Comparison of ENCODE assay signal across 2 cellular contexts in the genomic region with DNA sequence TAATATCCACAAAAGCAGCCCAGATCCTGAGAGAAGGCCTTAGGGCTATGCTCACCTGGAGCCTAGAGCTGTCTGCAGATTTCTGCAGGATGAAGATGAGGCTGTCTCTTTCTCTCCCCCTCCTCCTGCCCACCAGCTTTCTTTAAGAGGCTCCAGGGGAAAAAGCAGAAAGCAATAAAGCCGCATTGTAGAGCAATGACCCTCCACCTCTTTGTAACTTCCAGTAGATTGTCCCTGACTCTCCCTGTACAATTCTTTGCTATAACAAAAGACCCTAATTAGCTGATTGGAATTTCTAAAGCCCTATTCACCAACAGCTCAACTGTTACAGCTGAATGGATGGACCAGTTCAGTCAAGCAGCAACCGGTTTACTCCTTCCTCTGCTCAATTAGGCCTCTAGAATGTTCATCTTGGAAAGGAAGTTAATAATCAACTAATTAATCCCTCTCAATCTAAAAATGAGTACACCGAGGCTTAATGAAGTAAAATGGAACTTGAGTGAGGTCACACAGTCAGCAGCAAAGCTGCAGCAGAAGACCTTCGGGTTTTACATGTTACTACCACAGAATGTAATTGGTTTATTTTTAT.
TF ChIP-seq lines count a peak whose summit lies in the region.

No MANE protein-coding gene starts in this region.

TF ChIP-seq in HepG2, 621 proteins besides CTCF, POLR2A, EP300 and RAD21 (continues in another document):
- no peak for TF ChIP-seq MTERF4 (CRISPR knock-in tag; IDR thresholded peaks at IDR 0.05)
- no peak for TF ChIP-seq MYNN (CRISPR knock-in tag; IDR thresholded peaks at IDR 0.05; ENCODE audit: low read depth)
- TF ChIP-seq, protein P1, sequence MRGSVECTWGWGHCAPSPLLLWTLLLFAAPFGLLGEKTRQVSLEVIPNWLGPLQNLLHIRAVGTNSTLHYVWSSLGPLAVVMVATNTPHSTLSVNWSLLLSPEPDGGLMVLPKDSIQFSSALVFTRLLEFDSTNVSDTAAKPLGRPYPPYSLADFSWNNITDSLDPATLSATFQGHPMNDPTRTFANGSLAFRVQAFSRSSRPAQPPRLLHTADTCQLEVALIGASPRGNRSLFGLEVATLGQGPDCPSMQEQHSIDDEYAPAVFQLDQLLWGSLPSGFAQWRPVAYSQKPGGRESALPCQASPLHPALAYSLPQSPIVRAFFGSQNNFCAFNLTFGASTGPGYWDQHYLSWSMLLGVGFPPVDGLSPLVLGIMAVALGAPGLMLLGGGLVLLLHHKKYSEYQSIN (CRISPR knock-in tag; IDR thresholded peaks at IDR 0.05; ENCODE audit: borderline replicate concordance), result no peak
- TF ChIP-seq ZNF253 (CRISPR knock-in tag; IDR thresholded peaks at IDR 0.05; ENCODE audit: borderline replicate concordance), result no peak
- TF ChIP-seq, protein P2, sequence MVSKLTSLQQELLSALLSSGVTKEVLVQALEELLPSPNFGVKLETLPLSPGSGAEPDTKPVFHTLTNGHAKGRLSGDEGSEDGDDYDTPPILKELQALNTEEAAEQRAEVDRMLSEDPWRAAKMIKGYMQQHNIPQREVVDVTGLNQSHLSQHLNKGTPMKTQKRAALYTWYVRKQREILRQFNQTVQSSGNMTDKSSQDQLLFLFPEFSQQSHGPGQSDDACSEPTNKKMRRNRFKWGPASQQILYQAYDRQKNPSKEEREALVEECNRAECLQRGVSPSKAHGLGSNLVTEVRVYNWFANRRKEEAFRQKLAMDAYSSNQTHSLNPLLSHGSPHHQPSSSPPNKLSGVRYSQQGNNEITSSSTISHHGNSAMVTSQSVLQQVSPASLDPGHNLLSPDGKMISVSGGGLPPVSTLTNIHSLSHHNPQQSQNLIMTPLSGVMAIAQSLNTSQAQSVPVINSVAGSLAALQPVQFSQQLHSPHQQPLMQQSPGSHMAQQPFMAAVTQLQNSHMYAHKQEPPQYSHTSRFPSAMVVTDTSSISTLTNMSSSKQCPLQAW (CRISPR knock-in tag; IDR thresholded peaks at IDR 0.05), result no peak
- TF ChIP-seq, protein P3, sequence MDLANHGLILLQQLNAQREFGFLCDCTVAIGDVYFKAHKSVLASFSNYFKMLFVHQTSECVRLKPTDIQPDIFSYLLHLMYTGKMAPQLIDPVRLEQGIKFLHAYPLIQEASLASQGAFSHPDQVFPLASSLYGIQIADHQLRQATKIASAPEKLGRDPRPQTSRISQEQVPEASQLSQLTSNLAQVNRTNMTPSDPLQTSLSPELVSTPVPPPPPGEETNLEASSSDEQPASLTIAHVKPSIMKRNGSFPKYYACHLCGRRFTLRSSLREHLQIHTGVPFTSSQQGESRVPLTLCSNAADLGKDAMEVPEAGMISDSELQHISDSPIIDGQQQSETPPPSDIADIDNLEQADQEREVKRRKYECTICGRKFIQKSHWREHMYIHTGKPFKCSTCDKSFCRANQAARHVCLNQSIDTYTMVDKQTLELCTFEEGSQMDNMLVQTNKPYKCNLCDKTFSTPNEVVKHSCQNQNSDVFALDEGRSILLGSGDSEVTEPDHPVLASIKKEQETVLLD (CRISPR knock-in tag; IDR thresholded peaks at IDR 0.05; ENCODE audit: low read depth), result no peak
- TF ChIP-seq NR2F1 (CRISPR knock-in tag; IDR thresholded peaks at IDR 0.05), result no peak
- TF ChIP-seq ZNF737 (CRISPR knock-in tag; IDR thresholded peaks at IDR 0.05; ENCODE audit: borderline replicate concordance), result no peak
- TF ChIP-seq ZBTB1 (CRISPR knock-in tag; IDR thresholded peaks at IDR 0.05; ENCODE audit: borderline replicate concordance), result no peak
- TF ChIP-seq KLF12 (CRISPR knock-in tag; IDR thresholded peaks at IDR 0.05; ENCODE audit: borderline replicate concordance), result no peak
- TF ChIP-seq, protein P4, sequence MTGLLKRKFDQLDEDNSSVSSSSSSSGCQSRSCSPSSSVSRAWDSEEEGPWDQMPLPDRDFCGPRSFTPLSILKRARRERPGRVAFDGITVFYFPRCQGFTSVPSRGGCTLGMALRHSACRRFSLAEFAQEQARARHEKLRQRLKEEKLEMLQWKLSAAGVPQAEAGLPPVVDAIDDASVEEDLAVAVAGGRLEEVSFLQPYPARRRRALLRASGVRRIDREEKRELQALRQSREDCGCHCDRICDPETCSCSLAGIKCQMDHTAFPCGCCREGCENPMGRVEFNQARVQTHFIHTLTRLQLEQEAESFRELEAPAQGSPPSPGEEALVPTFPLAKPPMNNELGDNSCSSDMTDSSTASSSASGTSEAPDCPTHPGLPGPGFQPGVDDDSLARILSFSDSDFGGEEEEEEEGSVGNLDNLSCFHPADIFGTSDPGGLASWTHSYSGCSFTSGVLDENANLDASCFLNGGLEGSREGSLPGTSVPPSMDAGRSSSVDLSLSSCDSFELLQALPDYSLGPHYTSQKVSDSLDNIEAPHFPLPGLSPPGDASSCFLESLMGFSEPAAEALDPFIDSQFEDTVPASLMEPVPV (CRISPR knock-in tag; IDR thresholded peaks at IDR 0.05), result no peak
- TF ChIP-seq TIGD3 (CRISPR knock-in tag; IDR thresholded peaks at IDR 0.05; ENCODE audit: borderline replicate concordance), result no peak
- TF ChIP-seq ZBTB14 (CRISPR knock-in tag; IDR thresholded peaks at IDR 0.05), result no peak

TF ChIP-seq in H1, 55 proteins besides CTCF, POLR2A, EP300 and RAD21:
- TF ChIP-seq GTF2F1 (IDR thresholded peaks at IDR 0.05; ENCODE audit: borderline replicate concordance, low read depth, low read length), result no peak
- peak; percentile 27 for TF ChIP-seq NANOG (IDR thresholded peaks at IDR 0.05; ENCODE audit: insufficient read depth, low read depth, low read length, poor library complexity, severe bottlenecking)
